In genomic region chr10:131085586-131085860, GRCh38 we compare ENCODE assay signal across 17 cellular contexts.
DNase-seq lines count a peak whose midpoint lies in the region; ATAC-seq, FAIRE-seq and TF ChIP-seq lines count a peak whose summit lies in the region.
"Had no signal": no experiment of that assay in that cellular context is flagged by ENCODE, and none has a peak within 500 bp of the region (broad histone marks: within the 10 kb centered on the region; RNA-seq: fewer than 3 reads in every experiment).

No MANE protein-coding gene starts in this region.

- FAIRE-seq in HepG2 (lab: Jason Lieb, UNC) (no peak), H1 (lab: Jason Lieb, UNC) (no peak)
- FAIRE-seq: A204.1, G401.6, GM12892 had no signal

- H3K23ac ChIP-seq in H1 (ENCODE audit: insufficient read length) (no peak overlapping the region), trophoblast cell (ENCODE audit: low read length) (no peak overlapping the region)

- H4K8ac ChIP-seq in H1 (ENCODE audit: extremely low read depth, insufficient read depth, low read length) (no peak overlapping the region), trophoblast cell (ENCODE audit: low read depth, low read length) (peak overlapping the region; percentile 10)

- H3K9me3 ChIP-seq in HepG2 (ENCODE audit: low read length) (no peaks in the 10 kb centered on the region), right lobe of liver (no peaks in the 10 kb centered on the region), H1 (ENCODE audit: insufficient read depth in 2 of 2, low read depth in 1 of 2, low read length in 1 of 2) (peaks cover 0 to 3% of the 10 kb centered on the region in 2 experiments; a peak in 1 of 4 replicates), trophoblast cell (ENCODE audit: insufficient read depth, low read depth, low read length) (peaks cover 4% of the 10 kb centered on the region)
- H3K9me3 ChIP-seq: MG63 had no signal

- ATAC-seq in HepG2, result peak; percentile 9; the same call in 2 of the 3 replicates
- no peak for ATAC-seq in right lobe of liver

- H3K79me2 ChIP-seq in HepG2 (ENCODE audit: insufficient read depth, low read length) (no peaks in the 10 kb centered on the region), H1 (ENCODE audit: control insufficient read depth in 1 of 2, insufficient read depth in 2 of 2, low read length in 2 of 2) (no peaks in the 10 kb centered on the region), trophoblast cell (ENCODE audit: control insufficient read depth, insufficient read depth, low read length, poor library complexity) (no peaks in the 10 kb centered on the region)

- no peak for TF ChIP-seq RAD21 in HepG2 (CRISPR knock-in tag; IDR thresholded peaks at IDR 0.05)
- no peak for TF ChIP-seq RAD21 in H1 (IDR thresholded peaks at IDR 0.05 in 1 of 2, conservative IDR thresholded peaks at IDR 0.05 in 1 of 2; ENCODE audit: low read depth in 2 of 2, low read length in 2 of 2)

- no peak overlapping the region for H3K56ac ChIP-seq in H1 (replicated peaks; ENCODE audit: insufficient read length, low read depth, low read length)

- H3K4ac ChIP-seq in H1 (replicated peaks; ENCODE audit: insufficient read length, low read depth, low read length), result no peak overlapping the region
- peak overlapping the region; percentile 10 for H3K4ac ChIP-seq in trophoblast cell (ENCODE audit: low read depth, low read length)

- intact Hi-C loops in HepG2 (cut with micrococcal nuclease; ENCODE audit: unreplicated experiment) (no loop called here), right lobe of liver (cut with DNase I) (no loop called here)

- H3K14ac ChIP-seq in H1 (ENCODE audit: insufficient read length), result no peak overlapping the region
- H3K14ac ChIP-seq in trophoblast cell (ENCODE audit: low read length), result peak overlapping the region; percentile 50

- H3K4me1 ChIP-seq in HepG2 (ENCODE audit: insufficient read depth, low read length) (peaks cover 20% of the 10 kb centered on the region), right lobe of liver (no peaks in the 10 kb centered on the region), H1 (replicated peaks in 1 of 4; ENCODE audit: control insufficient read depth in 3 of 4, insufficient read depth in 4 of 4, low read length in 3 of 4) (peaks cover 0 to 5% (median 0%) of the 10 kb centered on the region in 4 experiments; a peak in 2 of 7 replicates), trophoblast cell (ENCODE audit: control insufficient read depth in 1 of 2, insufficient read depth in 2 of 2, low read length in 2 of 2) (peaks cover 28% of the 10 kb centered on the region in 2 experiments)

- CTCF ChIA-PET in HepG2 (lab: Yijun Ruan, JAX; ENCODE audit: low intra/inter-chr PET ratio, low total read pairs) (no interaction called here), H1 (lab: Charles Lee; ENCODE audit: partially characterized antibody) (interaction anchor here (0.8 to 2.7 kb wide), 8 partner anchors 9 to 399 kb away, joined by 3 to 10 read pairs (median 4); no protein-coding TSS in a partner anchor)

- H3K9ac ChIP-seq in HepG2 (ENCODE audit: insufficient read depth, low read depth, low read length), result no peak overlapping the region
- no peak overlapping the region for H3K9ac ChIP-seq in H1 (replicated peaks in 1 of 4; ENCODE audit: extremely low read depth in 1 of 4, low read depth in 3 of 4, low read length in 3 of 4)
- no peak overlapping the region for H3K9ac ChIP-seq in trophoblast cell (ENCODE audit: low read length)

- BruUV-seq in HepG2 (replicated peaks; lab: Mats Ljungman, UMichigan), result no TSS peak

- DNase-seq in HepG2 (ENCODE audit: low spot score) (no peak), right lobe of liver (no peak), H1 (ENCODE audit: low read depth in 1 of 2, low spot score in 2 of 2) (no peak), trophoblast cell (no peak), ecto neural progenitor cell (ENCODE audit: low spot score) (no peak), GM19238 (ENCODE audit: insufficient read length, low spot score) (no peak), NCI-H510A (lab: John Stamatoyannopoulos, UW) (no peak)
- DNase-seq: MG63, NCI-H1417, NCI-H1694 treated with DMSO at 0.1 percent for 48 hours, NCI-H2081 treated with DMSO at 0.1 percent for 48 hours, NCI-H2171 treated with DMSO at 0.1 percent for 48 hours, NCI-H526 treated with DMSO at 0.1 percent for 48 hours, SHP77 had no signal

- in situ Hi-C loops in HepG2 (cut with HindIII; ENCODE audit: extremely low pct_ligation_motif_present, low pct_unique_long_range_greater_than_20kb), result no loop called here

- no peak overlapping the region for H4K12ac ChIP-seq in trophoblast cell (ENCODE audit: low read depth, low read length)

- H2BK120ac ChIP-seq in H1 (replicated peaks; ENCODE audit: low read depth, low read length) (no peak overlapping the region), trophoblast cell (ENCODE audit: insufficient read depth, low read length, poor library complexity) (peak overlapping the region; percentile 76)

- H3K27ac ChIP-seq in HepG2 (ENCODE audit: extremely low read length, insufficient read depth, low read length) (no peak overlapping the region), right lobe of liver (no peak overlapping the region), H1 (ENCODE audit: low read depth, low read length) (no peak overlapping the region), trophoblast cell (ENCODE audit: low read depth, low read length) (peak overlapping the region; percentile 62)

- H4K20me1 ChIP-seq in HepG2 (ENCODE audit: insufficient read depth, low read length) (no peaks in the 10 kb centered on the region; the same call in 1 of the 2 replicates), H1 (replicated peaks in 1 of 2; ENCODE audit: control insufficient read depth in 1 of 2, insufficient read depth in 2 of 2, low read length in 2 of 2) (no peaks in the 10 kb centered on the region)

- H4K91ac ChIP-seq in H1 (replicated peaks; ENCODE audit: insufficient read length, low read length), result no peak overlapping the region
- peak overlapping the region; percentile 71 for H4K91ac ChIP-seq in trophoblast cell (ENCODE audit: low read depth, low read length)

- H3K4me2 ChIP-seq in HepG2 (ENCODE audit: low read depth, low read length), result 0 out of 2 replicates have a peak overlapping the region, but pooled peaks have one; percentile 5
- no peak overlapping the region for H3K4me2 ChIP-seq in H1 (ENCODE audit: insufficient read depth in 1 of 2, low read depth in 2 of 2, low read length in 2 of 2)
- H3K4me2 ChIP-seq in trophoblast cell (ENCODE audit: low read length), result no peak overlapping the region

- H2BK5ac ChIP-seq in H1 (ENCODE audit: low read depth, low read length) (peak overlapping the region; percentile 16; the same call in 1 of the 2 replicates), trophoblast cell (ENCODE audit: low read depth, low read length, poor library complexity) (peak overlapping the region; percentile 60)

- no peaks in the 10 kb centered on the region for H3K23me2 ChIP-seq in H1 (ENCODE audit: low read depth, low read length)

- peak overlapping the region; percentile 50; the same call in 1 of the 2 replicates for H2BK12ac ChIP-seq in H1 (ENCODE audit: low read depth, low read length)
- no peak overlapping the region for H2BK12ac ChIP-seq in trophoblast cell (ENCODE audit: low read length)

- POLR2A ChIA-PET in HepG2 (lab: Yijun Ruan, JAX), result interaction anchor here (1.0 kb wide), 1 partner anchor 9 kb away, joined by 3 read pairs; no protein-coding TSS in a partner anchor
- POLR2A ChIA-PET in H1 (lab: Charles Lee; ENCODE audit: partially characterized antibody), result no interaction called here

- H4K5ac ChIP-seq in H1 (ENCODE audit: insufficient read length, low read depth, low read length), result no peak overlapping the region

- peaks cover 2 to 42% of the 10 kb centered on the region in 2 experiments; a peak in 4 of 5 replicates for H3K27me3 ChIP-seq in HepG2 (ENCODE audit: control insufficient read depth in 1 of 2, insufficient read depth in 2 of 2, low read length in 2 of 2)
- H3K27me3 ChIP-seq in right lobe of liver, result no peaks in the 10 kb centered on the region
- no peaks in the 10 kb centered on the region; a peak in 3 of 7 replicates for H3K27me3 ChIP-seq in H1 (replicated peaks in 1 of 4; ENCODE audit: control insufficient read depth in 3 of 4, extremely low read depth in 1 of 4, insufficient read depth in 3 of 4, low read length in 3 of 4)
- H3K27me3 ChIP-seq in trophoblast cell (ENCODE audit: insufficient read depth, low read length), result no peaks in the 10 kb centered on the region
- H3K27me3 ChIP-seq: MG63 had no signal

- H3K79me1 ChIP-seq in H1 (ENCODE audit: low read depth, low read length), result no peaks in the 10 kb centered on the region
- H3K79me1 ChIP-seq in trophoblast cell (ENCODE audit: low read length), result peaks cover 29% of the 10 kb centered on the region

- H2BK20ac ChIP-seq in H1 (ENCODE audit: low read length), result peak overlapping the region; percentile 72; the same call in 1 of the 2 replicates

- TF ChIP-seq EP300 in HepG2 (IDR thresholded peaks at IDR 0.05; ENCODE audit: low read depth in 2 of 2, low read length in 2 of 2), result no peak
- TF ChIP-seq EP300 in HepG2 (CRISPR knock-in tag; IDR thresholded peaks at IDR 0.05; ENCODE audit: borderline replicate concordance), result no peak
- TF ChIP-seq EP300 in H1 (IDR thresholded peaks at IDR 0.05; ENCODE audit: borderline replicate concordance in 1 of 2, low read depth in 2 of 2, low read length in 2 of 2), result no peak

- WGBS in HepG2 (ENCODE audit: low lambda C conversion rate), result 0% methylated on average over 1 of the region's 5 CpGs
- WGBS in right lobe of liver (ENCODE audit: insufficient coverage, low coverage, low lambda C conversion rate, missing lambda C conversion rate), result 40% methylated on average over 1 of the region's 5 CpGs
- WGBS in H1 (ENCODE audit: extremely low coverage in 1 of 2, insufficient coverage in 1 of 2, insufficient read length in 1 of 2, insufficient replicate concordance in 2 of 2, low coverage in 1 of 2, low lambda C conversion rate in 2 of 2, missing lambda C conversion rate in 1 of 2), 2 experiments, result 91% methylated on average over 5 of the region's 5 CpGs; no CpG with 5 or more reads in 1 of the 2 experiments
- no CpG with 5 or more reads among the region's 5 CpGs for whole genome bisulfite sequencing in trophoblast cell (ENCODE audit: extremely low coverage, insufficient coverage, insufficient read length)

- TF ChIP-seq CTCF in HepG2 (CRISPR knock-in tag; IDR thresholded peaks at IDR 0.05) (no peak), right lobe of liver (IDR thresholded peaks at IDR 0.05) (no peak), H1 (IDR thresholded peaks at IDR 0.05; ENCODE audit: control extremely low read depth in 1 of 3, insufficient read depth in 1 of 3, low read depth in 1 of 3, low read length in 3 of 3) (no peak)

- H2BK15ac ChIP-seq in H1 (ENCODE audit: low read length), result peak overlapping the region; percentile 72

- H3K4me3 ChIP-seq in HepG2 (replicated peaks in 1 of 3; ENCODE audit: insufficient read depth in 1 of 3, low read depth in 2 of 3, low read length in 3 of 3) (no peak overlapping the region), right lobe of liver (no peak overlapping the region), H1 (ENCODE audit: extremely low read depth in 1 of 4, insufficient read depth in 2 of 4, low read depth in 3 of 4, low read length in 4 of 4) (no peak overlapping the region), trophoblast cell (ENCODE audit: low read depth, low read length) (no peak overlapping the region)
- H3K4me3 ChIP-seq: MG63 had no signal

- no peaks in the 10 kb centered on the region for H3K36me3 ChIP-seq in HepG2 (replicated peaks in 1 of 2; ENCODE audit: control insufficient read depth in 1 of 2, insufficient read depth in 2 of 2, low read length in 2 of 2)
- no peaks in the 10 kb centered on the region for H3K36me3 ChIP-seq in right lobe of liver
- H3K36me3 ChIP-seq in H1 (ENCODE audit: control insufficient read depth in 2 of 4, insufficient read depth in 4 of 4, low read length in 3 of 4), result no peaks in the 10 kb centered on the region
- H3K36me3 ChIP-seq in trophoblast cell (ENCODE audit: control insufficient read depth in 1 of 2, insufficient read depth in 2 of 2, low read length in 2 of 2), result no peaks in the 10 kb centered on the region
- H3K36me3 ChIP-seq: MG63 had no signal

- H3K18ac ChIP-seq in H1 (ENCODE audit: extremely low read depth, low read length) (peak overlapping the region; percentile 48; the same call in 1 of the 2 replicates), trophoblast cell (ENCODE audit: low read length) (peak overlapping the region; percentile 26)

- peak overlapping the region; percentile 28; the same call in 1 of the 2 replicates for H2AK5ac ChIP-seq in H1 (ENCODE audit: low read depth, low read length)
- H2AK5ac ChIP-seq in trophoblast cell (ENCODE audit: low read length), result no peak overlapping the region

- no peak for TF ChIP-seq POLR2A in HepG2 (IDR thresholded peaks at IDR 0.05; ENCODE audit: insufficient read depth in 1 of 2, low read depth in 2 of 2, low read length in 2 of 2)
- TF ChIP-seq POLR2A in right lobe of liver (IDR thresholded peaks at IDR 0.05), result no peak
- no peak for TF ChIP-seq POLR2A in H1 (IDR thresholded peaks at IDR 0.05; ENCODE audit: control extremely low read depth in 1 of 2, low read depth in 2 of 2, low read length in 2 of 2)

- H2AFZ ChIP-seq in HepG2 (ENCODE audit: low read length) (no peak overlapping the region), H1 (ENCODE audit: low read length) (no peak overlapping the region), trophoblast cell (ENCODE audit: insufficient read depth, low read length, poor library complexity) (no peak overlapping the region)
